Comparison of ENCODE assay signal across 1 cellular context in the genomic region with DNA sequence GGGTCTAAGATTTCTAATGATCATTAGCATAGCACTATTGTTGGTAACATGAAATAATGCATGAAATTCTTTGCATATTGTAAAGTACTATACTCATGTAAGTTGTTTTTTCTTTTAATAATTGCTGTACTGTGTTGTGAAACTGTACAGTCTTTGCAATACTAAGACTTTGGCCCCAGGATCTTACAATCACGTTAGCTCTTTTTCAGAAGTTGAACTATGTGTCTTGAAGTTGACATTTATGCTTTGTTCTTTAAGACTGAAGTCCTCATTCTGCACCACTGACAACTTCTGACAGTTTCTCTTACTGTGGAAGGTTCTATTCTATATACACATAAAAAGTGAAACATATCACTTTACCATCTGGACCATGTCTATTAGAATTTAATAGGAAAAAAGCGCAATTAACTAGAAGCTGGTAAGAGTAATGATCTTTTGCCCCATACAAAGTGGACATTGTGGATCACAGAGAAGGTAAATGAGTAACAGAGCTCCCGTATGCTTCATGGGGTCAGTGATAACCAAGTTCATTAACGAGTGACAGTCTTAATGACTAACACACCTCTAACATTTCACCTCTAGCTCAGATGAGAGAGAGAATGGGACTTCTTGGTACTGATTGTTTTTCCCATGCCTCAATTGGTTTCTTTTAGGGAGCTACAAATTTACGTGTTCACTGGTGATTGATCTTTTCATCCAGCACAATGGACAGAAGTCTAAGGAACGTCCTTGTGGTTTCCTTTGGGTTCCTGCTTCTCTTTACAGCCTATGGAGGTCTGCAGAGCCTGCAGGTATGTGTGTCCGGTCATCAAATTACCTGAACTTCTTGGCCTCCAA.
TF ChIP-seq lines count a peak whose summit lies in the region.

TSS of gene UNC93A (plus strand) at position 530 of the 837 bp plus-strand sequence. CDS start at position 705, 175 bp downstream.

TF ChIP-seq in HepG2, 621 proteins besides CTCF, POLR2A, EP300 and RAD21 (continued from another document and continues in another):
- TF ChIP-seq HNF1A (IDR thresholded peaks at IDR 0.05; ENCODE audit: low read depth), result peak; percentile 87
- TF ChIP-seq HNF1A (CRISPR knock-in tag; IDR thresholded peaks at IDR 0.05; ENCODE audit: borderline replicate concordance), result peak; percentile 76; the same call in 1 of the 2 replicates
- peak; percentile 24; the same call in 1 of the 2 replicates for TF ChIP-seq SOX13 (IDR thresholded peaks at IDR 0.05)
- TF ChIP-seq SOX13 (CRISPR knock-in tag; conservative IDR thresholded peaks at IDR 0.05 in 1 of 2, IDR thresholded peaks at IDR 0.05 in 1 of 2), result peak in 1 of 2 experiments; percentile 41; a peak in 1 of 4 replicates
- TF ChIP-seq, protein P1, sequence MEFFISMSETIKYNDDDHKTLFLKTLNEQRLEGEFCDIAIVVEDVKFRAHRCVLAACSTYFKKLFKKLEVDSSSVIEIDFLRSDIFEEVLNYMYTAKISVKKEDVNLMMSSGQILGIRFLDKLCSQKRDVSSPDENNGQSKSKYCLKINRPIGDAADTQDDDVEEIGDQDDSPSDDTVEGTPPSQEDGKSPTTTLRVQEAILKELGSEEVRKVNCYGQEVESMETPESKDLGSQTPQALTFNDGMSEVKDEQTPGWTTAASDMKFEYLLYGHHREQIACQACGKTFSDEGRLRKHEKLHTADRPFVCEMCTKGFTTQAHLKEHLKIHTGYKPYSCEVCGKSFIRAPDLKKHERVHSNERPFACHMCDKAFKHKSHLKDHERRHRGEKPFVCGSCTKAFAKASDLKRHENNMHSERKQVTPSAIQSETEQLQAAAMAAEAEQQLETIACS (CRISPR knock-in tag; IDR thresholded peaks at IDR 0.05), result no peak
- TF ChIP-seq ZNF160 (CRISPR knock-in tag; IDR thresholded peaks at IDR 0.05), result peak; percentile 71; the same call in 1 of the 2 replicates
- 0 out of 2 replicates have a peak, but pooled peaks have one; percentile 38 for TF ChIP-seq ZNF780A (CRISPR knock-in tag; IDR thresholded peaks at IDR 0.05)
- TF ChIP-seq, protein P2, sequence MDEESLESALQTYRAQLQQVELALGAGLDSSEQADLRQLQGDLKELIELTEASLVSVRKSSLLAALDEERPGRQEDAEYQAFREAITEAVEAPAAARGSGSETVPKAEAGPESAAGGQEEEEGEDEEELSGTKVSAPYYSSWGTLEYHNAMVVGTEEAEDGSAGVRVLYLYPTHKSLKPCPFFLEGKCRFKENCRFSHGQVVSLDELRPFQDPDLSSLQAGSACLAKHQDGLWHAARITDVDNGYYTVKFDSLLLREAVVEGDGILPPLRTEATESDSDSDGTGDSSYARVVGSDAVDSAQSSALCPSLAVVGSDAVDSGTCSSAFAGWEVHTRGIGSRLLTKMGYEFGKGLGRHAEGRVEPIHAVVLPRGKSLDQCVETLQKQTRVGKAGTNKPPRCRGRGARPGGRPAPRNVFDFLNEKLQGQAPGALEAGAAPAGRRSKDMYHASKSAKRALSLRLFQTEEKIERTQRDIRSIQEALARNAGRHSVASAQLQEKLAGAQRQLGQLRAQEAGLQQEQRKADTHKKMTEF (CRISPR knock-in tag; IDR thresholded peaks at IDR 0.05), result peak; percentile 47; the same call in 1 of the 2 replicates
- TF ChIP-seq, protein P3, sequence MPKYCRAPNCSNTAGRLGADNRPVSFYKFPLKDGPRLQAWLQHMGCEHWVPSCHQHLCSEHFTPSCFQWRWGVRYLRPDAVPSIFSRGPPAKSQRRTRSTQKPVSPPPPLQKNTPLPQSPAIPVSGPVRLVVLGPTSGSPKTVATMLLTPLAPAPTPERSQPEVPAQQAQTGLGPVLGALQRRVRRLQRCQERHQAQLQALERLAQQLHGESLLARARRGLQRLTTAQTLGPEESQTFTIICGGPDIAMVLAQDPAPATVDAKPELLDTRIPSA (CRISPR knock-in tag; IDR thresholded peaks at IDR 0.05; ENCODE audit: borderline replicate concordance), result no peak
- TF ChIP-seq HBP1 (CRISPR knock-in tag; IDR thresholded peaks at IDR 0.05; ENCODE audit: low read depth), result no peak
- no peak for TF ChIP-seq SALL1 (CRISPR knock-in tag; IDR thresholded peaks at IDR 0.05)
- no peak for TF ChIP-seq ZNF775 (CRISPR knock-in tag; IDR thresholded peaks at IDR 0.05; ENCODE audit: borderline replicate concordance)
- no peak for TF ChIP-seq KLF15 (CRISPR knock-in tag; IDR thresholded peaks at IDR 0.05; ENCODE audit: borderline replicate concordance)
- no peak for TF ChIP-seq ZNF296 (CRISPR knock-in tag; conservative IDR thresholded peaks at IDR 0.05)
- no peak for TF ChIP-seq ZNF44 (CRISPR knock-in tag; IDR thresholded peaks at IDR 0.05)
- no peak for TF ChIP-seq ZNF878 (CRISPR knock-in tag; IDR thresholded peaks at IDR 0.05)
- TF ChIP-seq, protein P4, sequence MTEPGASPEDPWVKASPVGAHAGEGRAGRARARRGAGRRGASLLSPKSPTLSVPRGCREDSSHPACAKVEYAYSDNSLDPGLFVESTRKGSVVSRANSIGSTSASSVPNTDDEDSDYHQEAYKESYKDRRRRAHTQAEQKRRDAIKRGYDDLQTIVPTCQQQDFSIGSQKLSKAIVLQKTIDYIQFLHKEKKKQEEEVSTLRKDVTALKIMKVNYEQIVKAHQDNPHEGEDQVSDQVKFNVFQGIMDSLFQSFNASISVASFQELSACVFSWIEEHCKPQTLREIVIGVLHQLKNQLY (CRISPR knock-in tag; IDR thresholded peaks at IDR 0.05), result 0 out of 2 replicates have a peak, but pooled peaks have one; percentile 8
- TF ChIP-seq, protein P5, sequence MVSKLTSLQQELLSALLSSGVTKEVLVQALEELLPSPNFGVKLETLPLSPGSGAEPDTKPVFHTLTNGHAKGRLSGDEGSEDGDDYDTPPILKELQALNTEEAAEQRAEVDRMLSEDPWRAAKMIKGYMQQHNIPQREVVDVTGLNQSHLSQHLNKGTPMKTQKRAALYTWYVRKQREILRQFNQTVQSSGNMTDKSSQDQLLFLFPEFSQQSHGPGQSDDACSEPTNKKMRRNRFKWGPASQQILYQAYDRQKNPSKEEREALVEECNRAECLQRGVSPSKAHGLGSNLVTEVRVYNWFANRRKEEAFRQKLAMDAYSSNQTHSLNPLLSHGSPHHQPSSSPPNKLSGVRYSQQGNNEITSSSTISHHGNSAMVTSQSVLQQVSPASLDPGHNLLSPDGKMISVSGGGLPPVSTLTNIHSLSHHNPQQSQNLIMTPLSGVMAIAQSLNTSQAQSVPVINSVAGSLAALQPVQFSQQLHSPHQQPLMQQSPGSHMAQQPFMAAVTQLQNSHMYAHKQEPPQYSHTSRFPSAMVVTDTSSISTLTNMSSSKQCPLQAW (CRISPR knock-in tag; IDR thresholded peaks at IDR 0.05), result peak; percentile 81; the same call in 1 of the 2 replicates
- TF ChIP-seq ATF1 (CRISPR knock-in tag; IDR thresholded peaks at IDR 0.05), result no peak
- TF ChIP-seq NRL (CRISPR knock-in tag; IDR thresholded peaks at IDR 0.05; ENCODE audit: borderline replicate concordance), result no peak
- TF ChIP-seq ATRX (CRISPR knock-in tag; IDR thresholded peaks at IDR 0.05; ENCODE audit: borderline replicate concordance), result no peak
- no peak for TF ChIP-seq AGO2 (optimal IDR thresholded peaks at IDR 0.05; ENCODE audit: low read depth, low read length)
- TF ChIP-seq BCL6 (CRISPR knock-in tag; IDR thresholded peaks at IDR 0.05), result peak; percentile 67
- 0 out of 2 replicates have a peak, but pooled peaks have one; percentile 3 for TF ChIP-seq TMF1 (CRISPR knock-in tag; IDR thresholded peaks at IDR 0.05; ENCODE audit: low read depth)
- TF ChIP-seq HNRNPK (IDR thresholded peaks at IDR 0.05; ENCODE audit: low read depth, low read length, poor library complexity, severe bottlenecking), result no peak
- no peak for TF ChIP-seq ZNF234 (CRISPR knock-in tag; conservative IDR thresholded peaks at IDR 0.05)
- no peak for TF ChIP-seq KLF12 (CRISPR knock-in tag; IDR thresholded peaks at IDR 0.05; ENCODE audit: borderline replicate concordance)
- no peak; the same call in 1 of the 2 replicates for TF ChIP-seq TAF1 (CRISPR knock-in tag; IDR thresholded peaks at IDR 0.05)
- no peak for TF ChIP-seq ZNF232 (CRISPR knock-in tag; IDR thresholded peaks at IDR 0.05; ENCODE audit: borderline replicate concordance)
- TF ChIP-seq, protein P6, sequence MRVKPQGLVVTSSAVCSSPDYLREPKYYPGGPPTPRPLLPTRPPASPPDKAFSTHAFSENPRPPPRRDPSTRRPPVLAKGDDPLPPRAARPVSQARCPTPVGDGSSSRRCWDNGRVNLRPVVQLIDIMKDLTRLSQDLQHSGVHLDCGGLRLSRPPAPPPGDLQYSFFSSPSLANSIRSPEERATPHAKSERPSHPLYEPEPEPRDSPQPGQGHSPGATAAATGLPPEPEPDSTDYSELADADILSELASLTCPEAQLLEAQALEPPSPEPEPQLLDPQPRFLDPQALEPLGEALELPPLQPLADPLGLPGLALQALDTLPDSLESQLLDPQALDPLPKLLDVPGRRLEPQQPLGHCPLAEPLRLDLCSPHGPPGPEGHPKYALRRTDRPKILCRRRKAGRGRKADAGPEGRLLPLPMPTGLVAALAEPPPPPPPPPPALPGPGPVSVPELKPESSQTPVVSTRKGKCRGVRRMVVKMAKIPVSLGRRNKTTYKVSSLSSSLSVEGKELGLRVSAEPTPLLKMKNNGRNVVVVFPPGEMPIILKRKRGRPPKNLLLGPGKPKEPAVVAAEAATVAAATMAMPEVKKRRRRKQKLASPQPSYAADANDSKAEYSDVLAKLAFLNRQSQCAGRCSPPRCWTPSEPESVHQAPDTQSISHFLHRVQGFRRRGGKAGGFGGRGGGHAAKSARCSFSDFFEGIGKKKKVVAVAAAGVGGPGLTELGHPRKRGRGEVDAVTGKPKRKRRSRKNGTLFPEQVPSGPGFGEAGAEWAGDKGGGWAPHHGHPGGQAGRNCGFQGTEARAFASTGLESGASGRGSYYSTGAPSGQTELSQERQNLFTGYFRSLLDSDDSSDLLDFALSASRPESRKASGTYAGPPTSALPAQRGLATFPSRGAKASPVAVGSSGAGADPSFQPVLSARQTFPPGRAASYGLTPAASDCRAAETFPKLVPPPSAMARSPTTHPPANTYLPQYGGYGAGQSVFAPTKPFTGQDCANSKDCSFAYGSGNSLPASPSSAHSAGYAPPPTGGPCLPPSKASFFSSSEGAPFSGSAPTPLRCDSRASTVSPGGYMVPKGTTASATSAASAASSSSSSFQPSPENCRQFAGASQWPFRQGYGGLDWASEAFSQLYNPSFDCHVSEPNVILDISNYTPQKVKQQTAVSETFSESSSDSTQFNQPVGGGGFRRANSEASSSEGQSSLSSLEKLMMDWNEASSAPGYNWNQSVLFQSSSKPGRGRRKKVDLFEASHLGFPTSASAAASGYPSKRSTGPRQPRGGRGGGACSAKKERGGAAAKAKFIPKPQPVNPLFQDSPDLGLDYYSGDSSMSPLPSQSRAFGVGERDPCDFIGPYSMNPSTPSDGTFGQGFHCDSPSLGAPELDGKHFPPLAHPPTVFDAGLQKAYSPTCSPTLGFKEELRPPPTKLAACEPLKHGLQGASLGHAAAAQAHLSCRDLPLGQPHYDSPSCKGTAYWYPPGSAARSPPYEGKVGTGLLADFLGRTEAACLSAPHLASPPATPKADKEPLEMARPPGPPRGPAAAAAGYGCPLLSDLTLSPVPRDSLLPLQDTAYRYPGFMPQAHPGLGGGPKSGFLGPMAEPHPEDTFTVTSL (CRISPR knock-in tag; IDR thresholded peaks at IDR 0.05; ENCODE audit: borderline replicate concordance), result peak; percentile 44; the same call in 1 of the 2 replicates
- peak; percentile 24; the same call in 1 of the 2 replicates for TF ChIP-seq MED13 (CRISPR knock-in tag; IDR thresholded peaks at IDR 0.05)
- TF ChIP-seq, protein P7, sequence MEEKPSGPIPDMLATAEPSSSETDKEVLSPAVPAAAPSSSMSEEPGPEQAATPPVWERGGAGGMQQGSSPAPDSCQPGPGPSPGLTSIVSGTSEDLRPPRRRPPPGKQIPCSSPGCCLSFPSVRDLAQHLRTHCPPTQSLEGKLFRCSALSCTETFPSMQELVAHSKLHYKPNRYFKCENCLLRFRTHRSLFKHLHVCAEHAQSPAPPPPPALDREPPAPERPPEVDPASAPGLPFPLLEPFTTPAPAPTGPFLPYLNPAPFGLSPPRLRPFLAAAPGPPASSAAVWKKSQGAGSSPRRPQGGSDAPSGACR (CRISPR knock-in tag; IDR thresholded peaks at IDR 0.05), result no peak
- TF ChIP-seq ZSCAN21 (CRISPR knock-in tag; IDR thresholded peaks at IDR 0.05; ENCODE audit: borderline replicate concordance), result no peak
- TF ChIP-seq ATM (IDR thresholded peaks at IDR 0.05; ENCODE audit: borderline replicate concordance), result no peak
- TF ChIP-seq HDAC6 (IDR thresholded peaks at IDR 0.05; ENCODE audit: low read depth, low read length), result no peak
- peak; percentile 76; the same call in 1 of the 2 replicates for TF ChIP-seq MIXL1 (CRISPR knock-in tag; IDR thresholded peaks at IDR 0.05)
- 0 out of 2 replicates have a peak, but pooled peaks have one; percentile 23 for TF ChIP-seq ZSCAN9 (CRISPR knock-in tag; IDR thresholded peaks at IDR 0.05; ENCODE audit: borderline replicate concordance)
- TF ChIP-seq TOPORS (CRISPR knock-in tag; IDR thresholded peaks at IDR 0.05), result peak; percentile 58; the same call in 1 of the 2 replicates
